8 cellular contexts compared by ENCODE assay signal in genomic region chr16:52069866-52070265, GRCh38.
DNase-seq lines count a peak whose midpoint lies in the region; ATAC-seq and TF ChIP-seq lines count a peak whose summit lies in the region.

No MANE protein-coding gene starts in this region.

- intact Hi-C loops in esophagus muscularis mucosa (cut with DNase I), result no loop called here

- in situ Hi-C loops in HAP-1 (cut with MboI; ENCODE audit: low sequenced_read_pairs), result loop anchor here (10.0 to 25.0 kb wide), 2 partner anchors 792 to 955 kb away; no protein-coding TSS in a partner anchor

- H3K4me1 ChIP-seq in HAP-1 (0 out of 2 replicates have a peak, but pooled peaks cover 2% of the 10 kb centered on the region), esophagus muscularis mucosa (no peaks in the 10 kb centered on the region)

- H3K4me3 ChIP-seq in HAP-1 (no peak overlapping the region), esophagus muscularis mucosa (no peak overlapping the region)

- TF ChIP-seq CTCF in esophagus muscularis mucosa (IDR thresholded peaks at IDR 0.05), result no peak

- H3K27me3 ChIP-seq in HAP-1 (ENCODE audit: low read depth) (no peaks in the 10 kb centered on the region), esophagus muscularis mucosa (no peaks in the 10 kb centered on the region)

- no peaks in the 10 kb centered on the region for H3K36me3 ChIP-seq in HAP-1 (replicated peaks)
- no peaks in the 10 kb centered on the region for H3K36me3 ChIP-seq in esophagus muscularis mucosa

- ATAC-seq in HG03097 (IDR thresholded peaks at IDR 0.05; ENCODE audit: low FRiP score, unreplicated experiment), result no peak
- ATAC-seq in GM21381 (IDR thresholded peaks at IDR 0.05; ENCODE audit: unreplicated experiment), result no peak

- H3K9me3 ChIP-seq in HAP-1, result no peaks in the 10 kb centered on the region
- peaks cover 0 to 3% (median 0%) of the 10 kb centered on the region in 4 donors for H3K9me3 ChIP-seq in esophagus muscularis mucosa

- WGBS in esophagus muscularis mucosa, result 18% methylated on average over 3 of the region's 3 CpGs

- TF ChIP-seq EP300 in esophagus muscularis mucosa (IDR thresholded peaks at IDR 0.05), result no peak

- DNase-seq in HAP-1 (ENCODE audit: low spot score in 2 of 2), result peak; percentile 13 to 63
- peak; percentile 7 to 60 for DNase-seq in NCI-H526 (lab: John Stamatoyannopoulos, UW)
- DNase-seq in esophagus muscularis mucosa (ENCODE audit: extremely low spot score), result peak; percentile 84
- DNase-seq in renal cortical epithelial cell (ENCODE audit: low read depth), result peak; percentile 65
- DNase-seq in EL, result no peak
- no peak for DNase-seq in stimulated activated CD4-positive, alpha-beta T cell treated with anti-CD3 and anti-CD28 coated beads, Interleukin-12 subunit alpha, Interleukin-12 subunit beta, amount 100 ng/mL, for 4 hours

- TF ChIP-seq POLR2A in esophagus muscularis mucosa (IDR thresholded peaks at IDR 0.05; ENCODE audit: low read depth), result no peak

- H3K27ac ChIP-seq in esophagus muscularis mucosa (replicated peaks in 1 of 4), result no peak overlapping the region

Comparison
In these comparisons a context has a peak if more than half of its experiments do, and no peak if none do; other contexts are left out.
1. DNase-seq: peak in HAP-1 (2 of 2), NCI-H526 (2 of 2), esophagus muscularis mucosa (single experiment) and renal cortical epithelial cell (single experiment); none in EL (single experiment) and stimulated activated CD4-positive, alpha-beta T cell treated with anti-CD3 and anti-CD28 coated beads, Interleukin-12 subunit alpha, Interleukin-12 subunit beta, amount 100 ng/mL, for 4 hours (single experiment).